ENCODE assay signal across 1 cellular context in the genomic region with DNA sequence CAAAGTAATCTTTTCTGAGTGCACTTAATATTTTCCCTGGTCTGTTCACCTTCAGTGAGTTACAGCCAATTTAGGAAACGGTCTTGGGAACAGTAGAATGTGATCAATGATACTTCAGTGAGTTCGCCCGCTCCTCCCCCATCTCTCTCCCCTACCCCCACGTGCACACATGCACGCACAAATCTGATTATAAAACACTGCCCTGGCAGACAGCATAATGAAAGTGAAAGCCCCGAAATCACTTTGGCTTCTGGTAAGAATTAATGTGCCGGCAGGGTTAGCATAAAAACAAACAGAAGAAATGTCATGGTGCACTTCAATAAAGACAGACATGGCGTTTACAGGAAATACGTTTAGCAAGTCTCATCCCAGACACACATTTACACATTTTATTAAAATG.
TF ChIP-seq lines count a peak whose summit lies in the region.

No MANE protein-coding gene starts in this region.

TF ChIP-seq in GM23338, 12 proteins besides CTCF, POLR2A, EP300 and RAD21 (continued from another document):
- TF ChIP-seq POLR2AphosphoS5 (IDR thresholded peaks at IDR 0.05; ENCODE audit: low read depth) = no peak
- no peak for TF ChIP-seq EZH2phosphoT487 (IDR thresholded peaks at IDR 0.05; ENCODE audit: unreplicated experiment)
- no peak for TF ChIP-seq ZNF331 (CRISPR knock-in tag; IDR thresholded peaks at IDR 0.05; ENCODE audit: low read depth)
- no peak for TF ChIP-seq CREB1 (CRISPR knock-in tag; IDR thresholded peaks at IDR 0.05; ENCODE audit: low read depth)
- TF ChIP-seq, protein P1, sequence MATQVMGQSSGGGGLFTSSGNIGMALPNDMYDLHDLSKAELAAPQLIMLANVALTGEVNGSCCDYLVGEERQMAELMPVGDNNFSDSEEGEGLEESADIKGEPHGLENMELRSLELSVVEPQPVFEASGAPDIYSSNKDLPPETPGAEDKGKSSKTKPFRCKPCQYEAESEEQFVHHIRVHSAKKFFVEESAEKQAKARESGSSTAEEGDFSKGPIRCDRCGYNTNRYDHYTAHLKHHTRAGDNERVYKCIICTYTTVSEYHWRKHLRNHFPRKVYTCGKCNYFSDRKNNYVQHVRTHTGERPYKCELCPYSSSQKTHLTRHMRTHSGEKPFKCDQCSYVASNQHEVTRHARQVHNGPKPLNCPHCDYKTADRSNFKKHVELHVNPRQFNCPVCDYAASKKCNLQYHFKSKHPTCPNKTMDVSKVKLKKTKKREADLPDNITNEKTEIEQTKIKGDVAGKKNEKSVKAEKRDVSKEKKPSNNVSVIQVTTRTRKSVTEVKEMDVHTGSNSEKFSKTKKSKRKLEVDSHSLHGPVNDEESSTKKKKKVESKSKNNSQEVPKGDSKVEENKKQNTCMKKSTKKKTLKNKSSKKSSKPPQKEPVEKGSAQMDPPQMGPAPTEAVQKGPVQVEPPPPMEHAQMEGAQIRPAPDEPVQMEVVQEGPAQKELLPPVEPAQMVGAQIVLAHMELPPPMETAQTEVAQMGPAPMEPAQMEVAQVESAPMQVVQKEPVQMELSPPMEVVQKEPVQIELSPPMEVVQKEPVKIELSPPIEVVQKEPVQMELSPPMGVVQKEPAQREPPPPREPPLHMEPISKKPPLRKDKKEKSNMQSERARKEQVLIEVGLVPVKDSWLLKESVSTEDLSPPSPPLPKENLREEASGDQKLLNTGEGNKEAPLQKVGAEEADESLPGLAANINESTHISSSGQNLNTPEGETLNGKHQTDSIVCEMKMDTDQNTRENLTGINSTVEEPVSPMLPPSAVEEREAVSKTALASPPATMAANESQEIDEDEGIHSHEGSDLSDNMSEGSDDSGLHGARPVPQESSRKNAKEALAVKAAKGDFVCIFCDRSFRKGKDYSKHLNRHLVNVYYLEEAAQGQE (IDR thresholded peaks at IDR 0.05; ENCODE audit: unreplicated experiment) = no peak
- TF ChIP-seq EZH2 (IDR thresholded peaks at IDR 0.05; ENCODE audit: low read depth, unreplicated experiment) = no peak
- TF ChIP-seq JUNB (IDR thresholded peaks at IDR 0.05; ENCODE audit: unreplicated experiment) = no peak
- no peak for TF ChIP-seq STAT1 (IDR thresholded peaks at IDR 0.05; ENCODE audit: unreplicated experiment)
- TF ChIP-seq ZNF114 (CRISPR knock-in tag; IDR thresholded peaks at IDR 0.05) = no peak
